ENCODE assay signal across 8 cellular contexts in the genomic region with DNA sequence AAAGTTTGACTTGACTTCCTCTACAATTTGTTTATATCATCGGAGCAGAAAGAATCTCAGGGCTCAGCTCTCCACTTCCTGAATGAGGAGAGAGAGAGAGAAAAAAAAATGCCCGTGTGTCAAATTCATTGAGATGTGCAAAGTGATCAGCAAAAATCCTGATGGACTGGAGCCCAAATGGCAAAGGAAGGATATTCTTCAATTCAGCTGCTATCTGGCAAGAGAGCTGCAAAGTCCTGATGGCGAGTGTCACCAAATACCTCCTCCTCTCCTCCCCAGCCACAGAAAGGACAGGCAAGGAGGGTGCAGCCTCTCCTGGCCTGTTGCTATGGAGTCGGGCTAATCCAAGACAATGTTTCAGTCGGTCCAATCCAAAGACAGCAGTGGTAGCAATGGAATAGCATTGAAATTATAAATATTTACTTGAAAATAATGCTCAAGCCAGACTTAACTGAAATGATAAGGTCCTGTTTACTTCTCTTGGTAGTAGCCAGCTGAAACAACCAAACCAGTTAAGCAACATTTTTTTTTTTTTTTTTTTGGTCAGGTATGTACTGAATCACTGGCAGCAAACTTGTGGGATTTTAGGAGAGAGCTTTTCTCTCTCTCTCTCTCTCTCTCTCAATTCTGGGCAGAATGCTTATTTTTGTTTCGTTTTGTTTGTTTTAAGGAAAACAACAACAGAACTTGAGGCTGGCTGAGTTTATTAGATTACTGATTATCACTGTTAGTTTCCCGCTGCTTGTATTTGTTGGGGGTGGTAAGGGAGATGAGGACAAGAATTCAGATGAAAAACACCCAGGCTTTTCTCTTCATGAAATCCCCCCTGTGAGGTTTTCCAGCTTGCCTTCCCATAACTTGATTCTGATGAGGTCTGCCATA.
A peak's percentile ranks its signal among the peaks of the same experiment; 100 is the strongest.
DNase-seq lines count a peak whose midpoint lies in the region; ATAC-seq, FAIRE-seq and TF ChIP-seq lines count a peak whose summit lies in the region.

No MANE protein-coding gene starts in this region.

- peak overlapping the region; percentile 63 to 74 for H3K4me3 Mint-ChIP-seq in stimulated activated naive B cell treated with anti-CD40 and anti-IgM and Interleukin-4, amounts not matched to agents 10 μg/mL and 1 μg/mL and 100 μg/mL, for 72 hours

- intact Hi-C loops in K562 (cut with micrococcal nuclease) = loop anchor here (5.0 to 10.0 kb wide), 2 partner anchors 76 to 131 kb away; no protein-coding TSS in a partner anchor
- intact Hi-C loops in kidney (cut with DNase I) = no loop called here
- intact Hi-C loops in aorta (cut with DNase I) = loop anchor here in 1 of 2 donors (10.0 kb wide), 1 partner anchor 91 kb away; no protein-coding TSS in a partner anchor

- no peak for TF ChIP-seq EP300 in K562 (IDR thresholded peaks at IDR 0.05; ENCODE audit: low read length)

- H4K20me1 ChIP-seq in K562 (replicated peaks; ENCODE audit: control insufficient read depth, insufficient read depth, low read length) = no peaks in the 10 kb centered on the region

- TF ChIP-seq CTCF in K562 (IDR thresholded peaks at IDR 0.05 in 2 of 3, conservative IDR thresholded peaks at IDR 0.05 in 1 of 3; ENCODE audit: insufficient read depth in 2 of 3, low read depth in 1 of 3, low read length in 3 of 3) = no peak
- no peak for TF ChIP-seq CTCF in kidney (IDR thresholded peaks at IDR 0.05; ENCODE audit: borderline replicate concordance, extremely low read depth, insufficient read depth)

- no peaks in the 10 kb centered on the region for H3K27me3 ChIP-seq in K562 (ENCODE audit: control insufficient read depth in 2 of 2, insufficient read depth in 2 of 2, low read length in 2 of 2)
- H3K27me3 ChIP-seq in aorta (ENCODE audit: control insufficient read depth in 1 of 2, insufficient read depth in 2 of 2, low read length in 1 of 2) = no peaks in the 10 kb centered on the region

- no TSS peak for BruUV-seq in K562 (replicated peaks; lab: Mats Ljungman, UMichigan)

- POLR2A ChIA-PET in K562 (lab: Yijun Ruan, JAX) = interaction anchor here (0.7 to 1.1 kb wide), 4 partner anchors 245 to 850 kb away, joined by 3 to 4 read pairs (median 3); no protein-coding TSS in a partner anchor

- DNase-seq in NCI-H1436 treated with DMSO at 0.1 percent for 48 hours (lab: John Stamatoyannopoulos, UW) (peak; percentile 38), NCI-H1436 (lab: John Stamatoyannopoulos, UW) (no peak), NCI-H2227 treated with DMSO at 0.1 percent for 48 hours (lab: John Stamatoyannopoulos, UW) (peak; percentile 26), K562 (ENCODE audit: extremely low read depth in 1 of 4, low spot score in 3 of 4) (peak in 1 of 4 experiments; percentile 48), kidney (no peak), aorta (no peak)
- no peak for DNase-seq in stimulated activated naive B cell treated with anti-CD40 and anti-IgM and Interleukin-4, amounts not matched to agents 10 μg/mL and 1 μg/mL and 100 μg/mL, for 72 hours
- DNase-seq in stimulated activated CD4-positive, alpha-beta T cell treated with anti-CD3 and anti-CD28 coated beads, Interleukin-4, amount 100 ng/mL, for 4 hours = no peak

- no peaks in the 10 kb centered on the region for H3K9me1 ChIP-seq in K562 (ENCODE audit: control insufficient read depth, insufficient read depth, low read length)

- TF ChIP-seq POLR2A in K562 (conservative IDR thresholded peaks at IDR 0.05) = no peak

- H3K36me3 ChIP-seq in K562 (ENCODE audit: control insufficient read depth, insufficient read depth, low read length) = no peaks in the 10 kb centered on the region
- H3K36me3 ChIP-seq in kidney (ENCODE audit: control insufficient read depth in 1 of 2, insufficient read depth in 2 of 2, low read length in 2 of 2) = no peaks in the 10 kb centered on the region
- no peaks in the 10 kb centered on the region for H3K36me3 ChIP-seq in aorta (ENCODE audit: control insufficient read depth in 1 of 2, insufficient read depth in 2 of 2, low read length in 1 of 2)

- H3K27ac ChIP-seq in K562 (ENCODE audit: extremely low read depth, low read depth, low read length) = no peak overlapping the region
- peak overlapping the region; percentile 77 to 88 for H3K27ac ChIP-seq in kidney (ENCODE audit: low read depth in 2 of 2, low read length in 2 of 2)
- no peak overlapping the region for H3K27ac ChIP-seq in aorta (ENCODE audit: low read depth in 1 of 2, low read length in 2 of 2)

- peaks cover 44 to 68% of the 10 kb centered on the region in 2 donors for H3K4me1 Mint-ChIP-seq in stimulated activated naive B cell treated with anti-CD40 and anti-IgM and Interleukin-4, amounts not matched to agents 10 μg/mL and 1 μg/mL and 100 μg/mL, for 72 hours

- in situ Hi-C loops in K562 (cut with MboI) = no loop called here

- no peak for TF ChIP-seq RAD21 in K562 (CRISPR knock-in tag; conservative IDR thresholded peaks at IDR 0.05 in 1 of 2, IDR thresholded peaks at IDR 0.05 in 1 of 2)

- H3K4me1 ChIP-seq in K562 (replicated peaks in 1 of 2; ENCODE audit: control insufficient read depth in 2 of 2, insufficient read depth in 2 of 2, low read length in 2 of 2) = peaks cover 2 to 10% of the 10 kb centered on the region in 2 experiments; a peak in 3 of 5 replicates
- H3K4me1 ChIP-seq in kidney (ENCODE audit: control insufficient read depth in 1 of 2, insufficient read depth in 1 of 2, low read depth in 1 of 2, low read length in 2 of 2) = peaks cover 13 to 23% of the 10 kb centered on the region in 2 donors
- H3K4me1 ChIP-seq in aorta (ENCODE audit: control insufficient read depth in 1 of 2, insufficient read depth in 2 of 2, low read length in 2 of 2) = no peaks in the 10 kb centered on the region

- H3K9me3 ChIP-seq in K562 (replicated peaks; ENCODE audit: control insufficient read depth, insufficient read depth, low read depth, low read length) (no peaks in the 10 kb centered on the region), kidney (ENCODE audit: control insufficient read depth in 1 of 2, low read length in 2 of 2) (no peaks in the 10 kb centered on the region), aorta (ENCODE audit: control insufficient read depth, low read length) (no peaks in the 10 kb centered on the region)

- H3K9ac ChIP-seq in K562 (ENCODE audit: insufficient read depth in 1 of 2, low read depth in 2 of 2, low read length in 2 of 2) (peak overlapping the region in 1 of 2 experiments; percentile 77; a peak in 1 of 4 replicates), kidney (ENCODE audit: low read length in 2 of 2) (peak overlapping the region; percentile 37 to 57)

- 23% methylated on average over 7 of the region's 7 CpGs for WGBS in K562 (ENCODE audit: insufficient coverage, low coverage, missing lambda C conversion rate)
- WGBS in aorta, 2 donors = 28 to 31% methylated on average over 7 of the region's 7 CpGs

- CTCF ChIA-PET in K562 (lab: Yijun Ruan, JAX; ENCODE audit: low intra/inter-chr PET ratio) = no interaction called here

- H3K9me3 Mint-ChIP-seq in stimulated activated naive B cell treated with anti-CD40 and anti-IgM and Interleukin-4, amounts not matched to agents 10 μg/mL and 1 μg/mL and 100 μg/mL, for 72 hours = no peaks in the 10 kb centered on the region

- no peaks in the 10 kb centered on the region for H3K27me3 Mint-ChIP-seq in stimulated activated naive B cell treated with anti-CD40 and anti-IgM and Interleukin-4, amounts not matched to agents 10 μg/mL and 1 μg/mL and 100 μg/mL, for 72 hours

- ATAC-seq in K562 (peak; percentile 72), aorta (ENCODE audit: low FRiP score) (no peak)
- no peak for ATAC-seq in stimulated activated naive B cell treated with anti-CD40 and anti-IgM and Interleukin-4, amounts not matched to agents 10 μg/mL and 1 μg/mL and 100 μg/mL, for 72 hours (replicated peaks)

- H2AFZ ChIP-seq in K562 (ENCODE audit: low read depth, low read length) = peak overlapping the region; percentile 63

- no peak for FAIRE-seq in K562 (lab: Jason Lieb, UNC)
- no peak for FAIRE-seq in kidney (lab: Jason Lieb, UNC)

- no peaks in the 10 kb centered on the region for H3K79me2 ChIP-seq in K562 (ENCODE audit: control insufficient read depth, insufficient read depth, low read length)

- peak overlapping the region; percentile 23; the same call in 1 of the 2 replicates for H3K4me2 ChIP-seq in K562 (ENCODE audit: insufficient read depth, low read length)

- H3K4me3 ChIP-seq in K562 (no peak overlapping the region), kidney (ENCODE audit: low read length in 2 of 2) (peak overlapping the region; percentile 52 to 61), aorta (ENCODE audit: low read length in 2 of 2) (no peak overlapping the region)

- H3K36me3 Mint-ChIP-seq in stimulated activated naive B cell treated with anti-CD40 and anti-IgM and Interleukin-4, amounts not matched to agents 10 μg/mL and 1 μg/mL and 100 μg/mL, for 72 hours = no peaks in the 10 kb centered on the region

- H3K27ac Mint-ChIP-seq in stimulated activated naive B cell treated with anti-CD40 and anti-IgM and Interleukin-4, amounts not matched to agents 10 μg/mL and 1 μg/mL and 100 μg/mL, for 72 hours = peak overlapping the region; percentile 82

TF ChIP-seq in K562, 482 proteins besides CTCF, POLR2A, EP300 and RAD21 (continues in another document):
- TF ChIP-seq ELF1 (tag; IDR thresholded peaks at IDR 0.05) (0 out of 2 replicates have a peak, but pooled peaks have one; percentile 21), ZSCAN32 (CRISPR knock-in tag; IDR thresholded peaks at IDR 0.05) (no peak), RFX1 (IDR thresholded peaks at IDR 0.05) (peak; percentile 78)
- TF ChIP-seq, protein P1, sequence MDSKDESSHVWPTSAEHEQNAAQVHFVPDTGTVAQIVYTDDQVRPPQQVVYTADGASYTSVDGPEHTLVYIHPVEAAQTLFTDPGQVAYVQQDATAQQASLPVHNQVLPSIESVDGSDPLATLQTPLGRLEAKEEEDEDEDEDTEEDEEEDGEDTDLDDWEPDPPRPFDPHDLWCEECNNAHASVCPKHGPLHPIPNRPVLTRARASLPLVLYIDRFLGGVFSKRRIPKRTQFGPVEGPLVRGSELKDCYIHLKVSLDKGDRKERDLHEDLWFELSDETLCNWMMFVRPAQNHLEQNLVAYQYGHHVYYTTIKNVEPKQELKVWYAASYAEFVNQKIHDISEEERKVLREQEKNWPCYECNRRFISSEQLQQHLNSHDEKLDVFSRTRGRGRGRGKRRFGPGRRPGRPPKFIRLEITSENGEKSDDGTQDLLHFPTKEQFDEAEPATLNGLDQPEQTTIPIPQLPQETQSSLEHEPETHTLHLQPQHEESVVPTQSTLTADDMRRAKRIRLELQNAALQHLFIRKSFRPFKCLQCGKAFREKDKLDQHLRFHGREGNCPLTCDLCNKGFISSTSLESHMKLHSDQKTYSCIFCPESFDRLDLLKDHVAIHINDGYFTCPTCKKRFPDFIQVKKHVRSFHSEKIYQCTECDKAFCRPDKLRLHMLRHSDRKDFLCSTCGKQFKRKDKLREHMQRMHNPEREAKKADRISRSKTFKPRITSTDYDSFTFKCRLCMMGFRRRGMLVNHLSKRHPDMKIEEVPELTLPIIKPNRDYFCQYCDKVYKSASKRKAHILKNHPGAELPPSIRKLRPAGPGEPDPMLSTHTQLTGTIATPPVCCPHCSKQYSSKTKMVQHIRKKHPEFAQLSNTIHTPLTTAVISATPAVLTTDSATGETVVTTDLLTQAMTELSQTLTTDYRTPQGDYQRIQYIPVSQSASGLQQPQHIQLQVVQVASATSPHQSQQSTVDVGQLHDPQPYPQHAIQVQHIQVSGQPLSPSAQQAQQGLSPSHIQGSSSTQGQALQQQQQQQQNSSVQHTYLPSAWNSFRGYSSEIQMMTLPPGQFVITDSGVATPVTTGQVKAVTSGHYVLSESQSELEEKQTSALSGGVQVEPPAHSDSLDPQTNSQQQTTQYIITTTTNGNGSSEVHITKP (IDR thresholded peaks at IDR 0.05; ENCODE audit: partially characterized antibody) = peak; percentile 35

Comparison
In these comparisons a context has a peak if more than half of its experiments do, and no peak if none do; other contexts are left out.
1. DNase-seq: peak in NCI-H1436 treated with DMSO at 0.1 percent for 48 hours (single experiment) and NCI-H2227 treated with DMSO at 0.1 percent for 48 hours (single experiment); none in NCI-H1436 (single experiment), kidney (single experiment), stimulated activated naive B cell treated with anti-CD40 and anti-IgM and Interleukin-4, amounts not matched to agents 10 μg/mL and 1 μg/mL and 100 μg/mL, for 72 hours (single experiment), stimulated activated CD4-positive, alpha-beta T cell treated with anti-CD3 and anti-CD28 coated beads, Interleukin-4, amount 100 ng/mL, for 4 hours (0 of 2) and aorta (0 of 2).
2. H3K27ac ChIP-seq: peak in kidney (2 of 2); none in K562 (single experiment) and aorta (0 of 2).
3. H3K4me3 ChIP-seq: peak in kidney (2 of 2); none in K562 (single experiment) and aorta (0 of 2).